ENCODE assay signal across 8 cellular contexts in the genomic region with DNA sequence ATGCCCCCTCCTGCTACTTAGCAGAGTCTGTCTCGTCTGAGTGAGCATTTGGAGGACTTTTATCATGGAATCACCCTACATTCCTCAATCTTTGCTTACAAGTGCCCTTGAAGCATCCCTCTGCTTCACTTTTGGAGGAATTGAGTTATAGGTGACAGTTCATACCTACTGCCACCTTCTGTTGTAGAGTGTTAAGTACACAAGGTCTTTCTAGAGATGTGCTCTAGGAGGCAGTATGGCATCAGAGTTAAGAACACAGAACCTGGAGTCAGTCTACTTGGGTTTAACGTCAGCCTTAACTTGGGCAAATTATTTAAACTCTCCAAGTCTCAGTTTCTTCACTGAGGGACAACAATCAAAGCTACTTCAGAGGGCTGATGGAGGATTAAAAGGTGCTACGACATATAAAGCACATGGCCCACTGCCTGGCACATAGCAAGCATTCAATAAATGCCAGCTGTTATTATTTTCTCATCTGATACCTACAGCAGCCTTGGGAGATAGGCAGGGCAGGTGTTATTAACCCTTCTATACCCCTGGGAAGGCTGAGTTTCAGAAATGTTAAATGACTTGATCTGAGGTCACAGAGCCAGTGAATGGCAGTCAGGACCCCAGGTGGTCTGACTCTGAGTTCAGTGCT.
DNase-seq lines count a peak whose midpoint lies in the region; ATAC-seq, FAIRE-seq and TF ChIP-seq lines count a peak whose summit lies in the region.

No MANE protein-coding gene starts in this region.

- 22% methylated on average over 3 of the region's 3 CpGs for WGBS in esophagus muscularis mucosa
- WGBS in testis, 2 donors = 39 to 59% methylated on average over 3 of the region's 3 CpGs

- peak; percentile 11 for FAIRE-seq in G401.6 (lab: Jason Lieb, UNC)

- DNase-seq in H7 (peak; percentile 58), NCI-H82 treated with DMSO at 0.1 percent for 48 hours (lab: John Stamatoyannopoulos, UW; ENCODE audit: unreplicated experiment) (peak; percentile 14), esophagus muscularis mucosa (ENCODE audit: extremely low spot score) (no peak), testis (no peak), cardiac septum (ENCODE audit: low spot score) (no peak)

- H3K27me3 ChIP-seq in H7 (ENCODE audit: control insufficient read depth, insufficient read depth, low read length) (no peaks in the 10 kb centered on the region), esophagus muscularis mucosa (no peaks in the 10 kb centered on the region), testis (no peaks in the 10 kb centered on the region)

- peaks cover 0 to 7% (median 3%) of the 10 kb centered on the region in 4 donors for H3K9me3 ChIP-seq in esophagus muscularis mucosa
- no peaks in the 10 kb centered on the region for H3K9me3 ChIP-seq in testis

- H3K4me3 ChIP-seq in H7 (ENCODE audit: insufficient read depth, low read depth, low read length) = no peak overlapping the region
- no peak overlapping the region for H3K4me3 ChIP-seq in esophagus muscularis mucosa
- no peak overlapping the region for H3K4me3 ChIP-seq in testis

- no peak for TF ChIP-seq EP300 in esophagus muscularis mucosa (IDR thresholded peaks at IDR 0.05)

- intact Hi-C loops in esophagus muscularis mucosa (cut with DNase I) = no loop called here
- intact Hi-C loops in testis (cut with DNase I; ENCODE audit: low total_unique reads) = no loop called here
- intact Hi-C loops in cardiac septum (cut with DNase I) = no loop called here

- ATAC-seq in HG02798 (IDR thresholded peaks at IDR 0.05; ENCODE audit: poor library complexity, unreplicated experiment) (no peak), HG02759 (IDR thresholded peaks at IDR 0.05; ENCODE audit: unreplicated experiment) (no peak)

- TF ChIP-seq CTCF in esophagus muscularis mucosa (IDR thresholded peaks at IDR 0.05) (peak; percentile 20 to 46 (median 29)), testis (IDR thresholded peaks at IDR 0.05) (peak in 2 of 3 experiments; percentile 15 to 18)

- H3K4me1 ChIP-seq in esophagus muscularis mucosa = peaks cover 0 to 5% (median 0%) of the 10 kb centered on the region in 4 donors
- no peaks in the 10 kb centered on the region for H3K4me1 ChIP-seq in testis

- TF ChIP-seq POLR2A in esophagus muscularis mucosa (IDR thresholded peaks at IDR 0.05; ENCODE audit: low read depth) = no peak
- no peak for TF ChIP-seq POLR2A in testis (IDR thresholded peaks at IDR 0.05)

- H3K27ac ChIP-seq in esophagus muscularis mucosa (replicated peaks in 1 of 4) = no peak overlapping the region
- H3K27ac ChIP-seq in testis = no peak overlapping the region

- H3K36me3 ChIP-seq in H7 (replicated peaks; ENCODE audit: control insufficient read depth, insufficient read depth, low read length) = no peaks in the 10 kb centered on the region
- H3K36me3 ChIP-seq in esophagus muscularis mucosa = no peaks in the 10 kb centered on the region
- H3K36me3 ChIP-seq in testis (ENCODE audit: low read depth, missing control alignments) = no peaks in the 10 kb centered on the region

Comparison
In these comparisons a context has a peak if more than half of its experiments do, and no peak if none do; other contexts are left out.
1. DNase-seq: peak in H7 (single experiment) and NCI-H82 treated with DMSO at 0.1 percent for 48 hours (single experiment); none in esophagus muscularis mucosa (single experiment), testis (single experiment) and cardiac septum (single experiment).